Comparison of ENCODE assay signal across 8 cellular contexts in the genomic region with DNA sequence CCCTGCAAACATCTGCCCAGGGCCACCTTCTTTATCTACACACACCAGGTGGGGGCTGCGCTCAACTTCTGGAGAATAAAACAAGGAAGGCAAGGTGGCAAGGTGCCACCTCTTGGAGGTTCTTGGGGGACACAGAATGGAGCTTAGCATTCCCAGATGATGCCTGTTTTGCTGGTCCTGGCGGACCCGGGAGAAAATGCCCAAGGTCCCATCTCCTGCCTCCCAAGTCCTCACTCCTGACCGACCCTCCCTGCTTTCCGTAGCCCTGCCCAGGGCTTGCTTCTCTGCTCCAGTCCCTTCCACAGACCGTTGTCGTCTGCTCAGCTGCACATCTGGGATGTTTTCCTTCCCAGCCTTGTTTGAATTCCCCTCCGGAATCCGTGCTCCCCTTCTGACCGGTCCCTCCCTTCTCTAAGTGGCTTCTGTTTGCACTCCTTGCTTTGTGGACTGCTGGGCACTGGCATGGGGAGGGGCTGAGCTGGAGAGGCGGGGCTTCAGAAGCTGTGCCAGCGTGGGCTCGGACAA. TPM values are rescaled to one million over a fixed set of nuclear protein-coding genes. Genes with fewer than 3 reads are reported as not detected.
DNase-seq lines count a peak whose midpoint lies in the region; ATAC-seq and TF ChIP-seq lines count a peak whose summit lies in the region.

No MANE protein-coding gene starts in this region.

- peak overlapping the region; percentile 38 to 45 for H3K27ac ChIP-seq in mucosa of rectum (ENCODE audit: low read depth in 2 of 2, low read length in 2 of 2)

- H3K36me3 ChIP-seq in mucosa of rectum (ENCODE audit: control insufficient read depth in 2 of 2, insufficient read depth in 2 of 2, low read length in 2 of 2) = peaks cover 0 to 8% of the 10 kb centered on the region in 2 donors

- no peak for ATAC-seq in GM21529 (IDR thresholded peaks at IDR 0.05; ENCODE audit: unreplicated experiment)

- H3K4me1 Mint-ChIP-seq in chondrocyte (ENCODE audit: low read depth) = peaks cover 25% of the 10 kb centered on the region

- peaks cover 28 to 34% of the 10 kb centered on the region in 2 donors for H3K4me1 ChIP-seq in mucosa of rectum (ENCODE audit: control insufficient read depth in 2 of 2, insufficient read depth in 2 of 2, low read length in 2 of 2)

- H3K9me3 ChIP-seq in mucosa of rectum (ENCODE audit: control insufficient read depth in 2 of 2, low read length in 2 of 2) = no peaks in the 10 kb centered on the region

- H3K9me3 Mint-ChIP-seq in chondrocyte (ENCODE audit: low read depth) = no peaks in the 10 kb centered on the region

- H3K4me3 Mint-ChIP-seq in chondrocyte (ENCODE audit: unreplicated experiment) = peak overlapping the region; percentile 82

- peak overlapping the region; percentile 53 to 72 for H3K4me3 ChIP-seq in mucosa of rectum (ENCODE audit: low read length in 2 of 2)

- peak; percentile 56 for DNase-seq in AG20443 (ENCODE audit: low spot score)
- peak; percentile 42 for DNase-seq in NCI-H146 treated with DMSO at 0.1 percent for 48 hours (lab: John Stamatoyannopoulos, UW; ENCODE audit: unreplicated experiment)
- no peak for DNase-seq in chondrocyte (ENCODE audit: low spot score)
- DNase-seq in RPMI8226 = no peak
- no peak for DNase-seq in HEK293T (ENCODE audit: extremely low spot score)
- DNase-seq in stimulated activated CD4-positive, alpha-beta T cell treated with anti-CD3 and anti-CD28 coated beads, Interleukin-1b, Interleukin-23, amount 100 ng/mL, for 48 hours = no peak

- no peak for TF ChIP-seq CTCF in chondrocyte (IDR thresholded peaks at IDR 0.05)

- POLR2A ChIA-PET in HEK293T (lab: Yijun Ruan, JAX) = interaction anchor here (0.8 to 1.6 kb wide), 4 partner anchors 9 to 663 kb away, joined by 3 to 4 read pairs (median 4); partner anchors contain the start of genes ITPR3 and UQCC2

- H3K27me3 ChIP-seq in mucosa of rectum (ENCODE audit: control insufficient read depth in 2 of 2, insufficient read depth in 2 of 2, low read length in 2 of 2) = no peaks in the 10 kb centered on the region

- H3K27me3 Mint-ChIP-seq in chondrocyte (ENCODE audit: low read depth) = no peaks in the 10 kb centered on the region

- H3K9ac ChIP-seq in mucosa of rectum (ENCODE audit: low read depth in 1 of 2, low read length in 2 of 2) = peak overlapping the region; percentile 32 to 37

- CTCF ChIA-PET in HEK293T (lab: Yijun Ruan, JAX) = interaction anchor here (1.4 kb wide), 1 partner anchor 38 kb away, joined by 3 read pairs; no protein-coding TSS in a partner anchor

- H3K36me3 Mint-ChIP-seq in chondrocyte (ENCODE audit: low read depth) = peaks cover 2% of the 10 kb centered on the region

- H3K27ac Mint-ChIP-seq in chondrocyte (ENCODE audit: unreplicated experiment) = no peak overlapping the region

TF ChIP-seq in HEK293T, 16 proteins besides CTCF, POLR2A, EP300 and RAD21:
- TF ChIP-seq HDGF (IDR thresholded peaks at IDR 0.05; ENCODE audit: borderline replicate concordance) (no peak), ARNT (IDR thresholded peaks at IDR 0.05) (no peak), TARDBP (IDR thresholded peaks at IDR 0.05) (no peak), ZNF384 (IDR thresholded peaks at IDR 0.05) (no peak), NFRKB (IDR thresholded peaks at IDR 0.05) (no peak)

RNA-seq across cellular contexts. Expression of gene ITPR3, which starts 13.1 kb away (rescaled TPM):
- 10.0 to 24.8 TPM (median 11.0 TPM) in 3 replicates for total RNA-seq in chondrocyte

RNA-seq across cellular contexts. Expression of gene BAK1, which starts 54.2 kb away (rescaled TPM):
- 21.9 to 26.9 TPM (median 26.0 TPM) in 3 replicates for total RNA-seq in chondrocyte

Comparison
In these comparisons a context has a peak if more than half of its experiments do, and no peak if none do; other contexts are left out.
1. DNase-seq: peak in AG20443 (single experiment) and NCI-H146 treated with DMSO at 0.1 percent for 48 hours (single experiment); none in chondrocyte (single experiment), RPMI8226 (single experiment), HEK293T (single experiment) and stimulated activated CD4-positive, alpha-beta T cell treated with anti-CD3 and anti-CD28 coated beads, Interleukin-1b, Interleukin-23, amount 100 ng/mL, for 48 hours (single experiment).